ENCODE assay signal across 24 cellular contexts in the genomic region with DNA sequence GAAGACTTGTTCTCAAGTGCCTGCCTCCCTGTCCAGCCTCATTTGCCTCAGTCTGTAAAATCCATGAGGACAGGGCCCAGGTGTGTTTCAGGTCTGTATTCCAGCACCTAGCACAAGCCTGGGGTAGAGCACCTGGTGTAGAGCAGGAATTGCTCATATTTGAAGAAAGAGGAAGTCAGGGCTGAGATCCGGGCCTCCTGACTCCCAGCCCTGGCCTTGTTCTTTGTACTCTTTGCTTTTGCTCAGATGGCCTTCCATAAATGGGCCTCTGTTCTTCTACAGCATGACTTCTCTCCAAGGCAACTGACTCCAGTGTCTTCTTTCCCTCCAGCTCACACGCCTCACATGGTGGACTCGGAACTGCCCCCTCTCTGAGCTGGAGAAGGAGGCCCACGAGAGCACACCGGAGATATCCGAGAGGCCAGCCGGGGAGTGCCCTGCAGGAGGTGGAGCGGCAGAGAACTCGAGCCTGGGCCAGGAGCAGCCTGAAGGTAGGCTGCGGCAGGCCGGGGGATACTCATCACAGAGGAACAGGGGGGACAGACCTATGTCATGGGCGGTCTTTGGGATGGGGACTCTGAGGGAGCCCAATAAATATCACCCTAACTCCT. TPM values are rescaled to one million over a fixed set of nuclear protein-coding genes. Genes with fewer than 3 reads are reported as not detected.
"Had no signal": no experiment of that assay in that cellular context is flagged by ENCODE, and none has a peak within 500 bp of the region (broad histone marks: within the 10 kb centered on the region; RNA-seq: fewer than 3 reads in every experiment).

No MANE protein-coding gene starts in this region.

- H3K9me3 ChIP-seq: body of pancreas, psoas muscle, right lobe of liver, stomach, vagina had no signal

- H3K27ac ChIP-seq: body of pancreas, epithelial cell of prostate, psoas muscle, right lobe of liver, stomach, vagina had no signal

- H3K4me1 ChIP-seq: psoas muscle, right lobe of liver, vagina had no signal

- H3K4me3 ChIP-seq: body of pancreas, dorsolateral prefrontal cortex, psoas muscle, right lobe of liver, stomach, vagina had no signal

- H3K36me3 ChIP-seq: stomach, vagina had no signal

- ATAC-seq: activated CD8-positive, alpha-beta T cell treated with anti-CD3 and anti-CD28 coated beads for 36 hours; body of pancreas; psoas muscle; T-cell had no signal

- H3K27me3 Mint-ChIP-seq: activated CD4-positive, alpha-beta T cell treated with anti-CD3 and anti-CD28 coated beads, Interleukin-2, amount 10 ng/mL, durations not matched to agents 24 days and 14 days; activated CD8-positive, alpha-beta T cell treated with anti-CD3 and anti-CD28 coated beads for 36 hours; activated naive CD8-positive, alpha-beta T cell treated with anti-CD3 and anti-CD28 coated beads, Interleukin-2, amount 10 ng/mL, durations not matched to agents 7 days and 5 days had no signal

- H3K36me3 Mint-ChIP-seq: activated naive CD8-positive, alpha-beta T cell treated with anti-CD3 and anti-CD28 coated beads, Interleukin-2, amount 10 ng/mL, durations not matched to agents 7 days and 5 days; immature natural killer cell; T-cell had no signal

- H3K27me3 ChIP-seq: body of pancreas, dorsolateral prefrontal cortex, right lobe of liver, stomach, vagina had no signal

- H3K9me3 Mint-ChIP-seq: activated CD4-positive, alpha-beta T cell treated with anti-CD3 and anti-CD28 coated beads, Interleukin-2, amount 10 ng/mL, durations not matched to agents 24 days and 14 days; activated CD8-positive, alpha-beta T cell treated with anti-CD3 and anti-CD28 coated beads for 36 hours; activated naive CD8-positive, alpha-beta T cell treated with anti-CD3 and anti-CD28 coated beads, Interleukin-2, amount 10 ng/mL, durations not matched to agents 7 days and 5 days; activated T-helper 2 cell treated with anti-CD3 and anti-CD28 coated beads, Interferon-gamma antibody, Interleukin-2, Interleukin-4, amounts not matched to agents 10 μg/mL and 5 μg/mL and 100 μg/mL, durations not matched to agents 14 hours and 24 hours and 36 hours; T-cell had no signal

- DNase-seq: activated CD4-positive, alpha-beta T cell treated with anti-CD3 and anti-CD28 coated beads, Interleukin-2, amount 10 ng/mL, durations not matched to agents 24 days and 14 days; activated CD8-positive, alpha-beta T cell treated with anti-CD3 and anti-CD28 coated beads for 36 hours; activated naive CD4-positive, alpha-beta T cell treated with Interleukin-2 at 50 U/mL for 16 hours; activated naive CD8-positive, alpha-beta T cell treated with anti-CD3 and anti-CD28 coated beads, Interleukin-2, amount 10 ng/mL, durations not matched to agents 7 days and 5 days; activated T-cell treated with anti-CD3 and anti-CD28 coated beads, Interleukin-2, amount 50 U/mL, for 1 hour; body of pancreas; dorsolateral prefrontal cortex; immature natural killer cell; kidney glomerular epithelial cell; psoas muscle; right lobe of liver; small intestine; stimulated activated CD4-positive, alpha-beta T cell treated with anti-CD3 and anti-CD28 coated beads, Interleukin-15, amount 100 ng/mL, for 24 hours; stimulated activated CD4-positive, alpha-beta T cell treated with anti-CD3 and anti-CD28 coated beads, Interleukin-2, amount 100 ng/mL, for 48 hours; stomach; T-cell; trophoblast cell had no signal

- H3K4me1 Mint-ChIP-seq: activated CD4-positive, alpha-beta T cell treated with anti-CD3 and anti-CD28 coated beads, Interleukin-2, amount 10 ng/mL, durations not matched to agents 24 days and 14 days had no signal

- H3K27ac Mint-ChIP-seq: activated CD4-positive, alpha-beta T cell treated with anti-CD3 and anti-CD28 coated beads, Interleukin-2, amount 10 ng/mL, durations not matched to agents 24 days and 14 days; activated CD8-positive, alpha-beta T cell treated with anti-CD3 and anti-CD28 coated beads for 36 hours; activated naive CD8-positive, alpha-beta T cell treated with anti-CD3 and anti-CD28 coated beads, Interleukin-2, amount 10 ng/mL, durations not matched to agents 7 days and 5 days; activated T-helper 2 cell treated with anti-CD3 and anti-CD28 coated beads, Interferon-gamma antibody, Interleukin-2, Interleukin-4, amounts not matched to agents 10 μg/mL and 5 μg/mL and 100 μg/mL, durations not matched to agents 14 hours and 24 hours and 36 hours; immature natural killer cell; T-cell had no signal

- H3K4me3 Mint-ChIP-seq: activated CD4-positive, alpha-beta T cell treated with anti-CD3 and anti-CD28 coated beads, Interleukin-2, amount 10 ng/mL, durations not matched to agents 24 days and 14 days; activated CD8-positive, alpha-beta T cell treated with anti-CD3 and anti-CD28 coated beads for 36 hours; activated naive CD8-positive, alpha-beta T cell treated with anti-CD3 and anti-CD28 coated beads, Interleukin-2, amount 10 ng/mL, durations not matched to agents 7 days and 5 days; immature natural killer cell; T-cell had no signal

RNA-seq across cellular contexts. Expression of a gene that starts 19.7 kb away (rescaled TPM):
- total RNA-seq: activated CD4-positive, alpha-beta T cell treated with anti-CD3 and anti-CD28 coated beads, Interleukin-2, amount 10 ng/mL, durations not matched to agents 24 days and 14 days; activated CD8-positive, alpha-beta T cell treated with anti-CD3 and anti-CD28 coated beads for 36 hours; activated naive CD8-positive, alpha-beta T cell treated with anti-CD3 and anti-CD28 coated beads, Interleukin-2, amount 10 ng/mL, durations not matched to agents 7 days and 5 days; activated T-helper 2 cell treated with anti-CD3 and anti-CD28 coated beads, Interferon-gamma antibody, Interleukin-2, Interleukin-4, amounts not matched to agents 10 μg/mL and 5 μg/mL and 100 μg/mL, durations not matched to agents 14 hours and 24 hours and 36 hours; frontal cortex; osteocyte; psoas muscle; T-cell; temporal lobe had no signal
- polyA plus RNA-seq: immature natural killer cell, neural cell had no signal
